ENCODE assay signal across 16 cellular contexts in genomic region chr2:237942512-237942897, GRCh38. TPM values are rescaled to one million over a fixed set of nuclear protein-coding genes. Genes with fewer than 3 reads are reported as not detected.
DNase-seq lines count a peak whose midpoint lies in the region; ATAC-seq lines count a peak whose summit lies in the region.
"Had no signal": no experiment of that assay in that cellular context is flagged by ENCODE, and none has a peak within 500 bp of the region (broad histone marks: within the 10 kb centered on the region; RNA-seq: fewer than 3 reads in every experiment).

No MANE protein-coding gene starts in this region.

- CTCF ChIA-PET in activated naive CD4-positive, alpha-beta T cell treated with anti-CD3 and anti-CD28 coated beads, Interleukin-2, amount 10 ng/mL, durations not matched to agents 7 days and 5 days (lab: Charles Lee): interaction anchor here (0.9 to 2.3 kb wide), 2 partner anchors 10 to 17 kb away, joined by 3 to 7 read pairs; no protein-coding TSS in a partner anchor
- CTCF ChIA-PET in naive thymus-derived CD4-positive, alpha-beta T cell (lab: Charles Lee): interaction anchor here (0.8 to 3.1 kb wide), 2 partner anchors 16 to 19 kb away, joined by 3 to 17 read pairs; no protein-coding TSS in a partner anchor

- H3K9me3 ChIP-seq in KOPT-K1 (ENCODE audit: insufficient read depth, low read length, poor library complexity, severe bottlenecking): peaks cover 37% of the 10 kb centered on the region
- peaks cover 0 to 17% (median 0%) of the 10 kb centered on the region in 3 experiments for H3K9me3 ChIP-seq in naive thymus-derived CD4-positive, alpha-beta T cell (ENCODE audit: control insufficient read depth in 2 of 3, low read length in 3 of 3)
- H3K9me3 ChIP-seq: pancreas, vagina had no signal

- H3K27ac ChIP-seq in KOPT-K1 (ENCODE audit: low read depth, low read length, poor library complexity, severe bottlenecking): peak overlapping the region; percentile 73
- H3K27ac ChIP-seq in naive thymus-derived CD4-positive, alpha-beta T cell (ENCODE audit: low read depth, low read length): peak overlapping the region; percentile 68
- H3K27ac ChIP-seq: coronary artery, vagina had no signal

- peaks cover 34 to 40% of the 10 kb centered on the region in 2 donors for H3K4me1 ChIP-seq in naive thymus-derived CD4-positive, alpha-beta T cell (ENCODE audit: control insufficient read depth in 2 of 2, insufficient read depth in 2 of 2, low read length in 2 of 2)
- H3K4me1 ChIP-seq: gastrocnemius medialis, vagina had no signal

- peaks cover 81% of the 10 kb centered on the region for H3K4me1 Mint-ChIP-seq in activated naive CD4-positive, alpha-beta T cell treated with anti-CD3 and anti-CD28 coated beads, Interleukin-2, amount 10 ng/mL, durations not matched to agents 7 days and 5 days
- H3K4me1 Mint-ChIP-seq in activated T-helper 2 cell treated with anti-CD3 and anti-CD28 coated beads, Interferon-gamma antibody, Interleukin-2, Interleukin-4, amounts not matched to agents 10 μg/mL and 5 μg/mL and 100 μg/mL, durations not matched to agents 14 hours and 24 hours and 36 hours (ENCODE audit: low read depth): peaks cover 46% of the 10 kb centered on the region
- H3K4me1 Mint-ChIP-seq in naive thymus-derived CD4-positive, alpha-beta T cell: peaks cover 36 to 86% (median 75%) of the 10 kb centered on the region in 7 donors

- H3K27me3 ChIP-seq in naive thymus-derived CD4-positive, alpha-beta T cell (ENCODE audit: control insufficient read depth in 2 of 2, insufficient read depth in 2 of 2, low read length in 2 of 2): no peaks in the 10 kb centered on the region
- H3K27me3 ChIP-seq: gastrocnemius medialis, pancreas, vagina had no signal

- H3K36me3 ChIP-seq in KOPT-K1 (ENCODE audit: insufficient read depth, low read length): no peaks in the 10 kb centered on the region
- no peaks in the 10 kb centered on the region for H3K36me3 ChIP-seq in naive thymus-derived CD4-positive, alpha-beta T cell (ENCODE audit: control insufficient read depth in 2 of 3, insufficient read depth in 3 of 3, low read length in 3 of 3)
- H3K36me3 ChIP-seq: gastrocnemius medialis, pancreas, vagina had no signal

- ATAC-seq in activated naive CD4-positive, alpha-beta T cell treated with anti-CD3 and anti-CD28 coated beads, Interleukin-2, amount 50 U/mL, for 72 hours: no peak
- no peak for ATAC-seq in naive thymus-derived CD4-positive, alpha-beta T cell
- no peak for ATAC-seq in HG03520 (IDR thresholded peaks at IDR 0.05; ENCODE audit: unreplicated experiment)

- intact Hi-C loops in activated T-helper 2 cell treated with anti-CD3 and anti-CD28 coated beads, Interferon-gamma antibody, Interleukin-2, Interleukin-4, amounts not matched to agents 10 μg/mL and 5 μg/mL and 100 μg/mL, durations not matched to agents 14 hours and 24 hours and 36 hours (cut with micrococcal nuclease): no loop called here
- intact Hi-C loops in naive thymus-derived CD4-positive, alpha-beta T cell (cut with micrococcal nuclease): loop anchor here in 1 of 2 donors (2.0 kb wide), 1 partner anchor 24 kb away; the partner anchor contains the start of gene UBE2F

- peak overlapping the region; percentile 8 for H3K4me3 Mint-ChIP-seq in activated naive CD4-positive, alpha-beta T cell treated with anti-CD3 and anti-CD28 coated beads, Interleukin-2, amount 10 ng/mL, durations not matched to agents 7 days and 5 days
- no peak overlapping the region for H3K4me3 Mint-ChIP-seq in activated T-helper 2 cell treated with anti-CD3 and anti-CD28 coated beads, Interferon-gamma antibody, Interleukin-2, Interleukin-4, amounts not matched to agents 10 μg/mL and 5 μg/mL and 100 μg/mL, durations not matched to agents 14 hours and 24 hours and 36 hours (ENCODE audit: low read depth)
- peak overlapping the region; percentile 64 to 89 (median 77) for H3K4me3 Mint-ChIP-seq in naive thymus-derived CD4-positive, alpha-beta T cell

- H3K36me3 Mint-ChIP-seq in activated naive CD4-positive, alpha-beta T cell treated with anti-CD3 and anti-CD28 coated beads, Interleukin-2, amount 10 ng/mL, durations not matched to agents 7 days and 5 days: peaks cover 42% of the 10 kb centered on the region
- peaks cover 26 to 43% of the 10 kb centered on the region in 2 donors for H3K36me3 Mint-ChIP-seq in activated naive CD4-positive, alpha-beta T cell treated with anti-CD3 and anti-CD28 coated beads, Interleukin-2, amount 50 U/mL, for 72 hours
- H3K36me3 Mint-ChIP-seq in activated T-helper 2 cell treated with anti-CD3 and anti-CD28 coated beads, Interferon-gamma antibody, Interleukin-2, Interleukin-4, amounts not matched to agents 10 μg/mL and 5 μg/mL and 100 μg/mL, durations not matched to agents 14 hours and 24 hours and 36 hours (ENCODE audit: low read depth): peaks cover 38% of the 10 kb centered on the region
- H3K36me3 Mint-ChIP-seq in naive thymus-derived CD4-positive, alpha-beta T cell: peaks cover 4 to 49% (median 13%) of the 10 kb centered on the region in 5 donors

- peaks cover 6% of the 10 kb centered on the region for H3K27me3 Mint-ChIP-seq in activated naive CD4-positive, alpha-beta T cell treated with anti-CD3 and anti-CD28 coated beads, Interleukin-2, amount 10 ng/mL, durations not matched to agents 7 days and 5 days
- H3K27me3 Mint-ChIP-seq in activated T-helper 2 cell treated with anti-CD3 and anti-CD28 coated beads, Interferon-gamma antibody, Interleukin-2, Interleukin-4, amounts not matched to agents 10 μg/mL and 5 μg/mL and 100 μg/mL, durations not matched to agents 14 hours and 24 hours and 36 hours (ENCODE audit: low read depth): no peaks in the 10 kb centered on the region
- H3K27me3 Mint-ChIP-seq in naive thymus-derived CD4-positive, alpha-beta T cell: no peaks in the 10 kb centered on the region

- H3K27ac Mint-ChIP-seq in activated naive CD4-positive, alpha-beta T cell treated with anti-CD3 and anti-CD28 coated beads, Interleukin-2, amount 10 ng/mL, durations not matched to agents 7 days and 5 days: peak overlapping the region; percentile 96
- peak overlapping the region in 1 of 2 donors; percentile 84 for H3K27ac Mint-ChIP-seq in activated naive CD4-positive, alpha-beta T cell treated with anti-CD3 and anti-CD28 coated beads, Interleukin-2, amount 50 U/mL, for 72 hours
- peak overlapping the region; percentile 92 for H3K27ac Mint-ChIP-seq in activated T-helper 2 cell treated with anti-CD3 and anti-CD28 coated beads, Interferon-gamma antibody, Interleukin-2, Interleukin-4, amounts not matched to agents 10 μg/mL and 5 μg/mL and 100 μg/mL, durations not matched to agents 14 hours and 24 hours and 36 hours
- peak overlapping the region; percentile 87 to 99 (median 97) for H3K27ac Mint-ChIP-seq in naive thymus-derived CD4-positive, alpha-beta T cell

- no peak for DNase-seq in activated naive CD4-positive, alpha-beta T cell treated with anti-CD3 and anti-CD28 coated beads, Interleukin-2, amount 10 ng/mL, durations not matched to agents 7 days and 5 days
- no peak for DNase-seq in activated naive CD4-positive, alpha-beta T cell treated with anti-CD3 and anti-CD28 coated beads, Interleukin-2, amount 50 U/mL, for 72 hours (ENCODE audit: low spot score in 2 of 2)
- no peak for DNase-seq in activated T-helper 2 cell treated with anti-CD3 and anti-CD28 coated beads, Interferon-gamma antibody, Interleukin-2, Interleukin-4, amounts not matched to agents 10 μg/mL and 5 μg/mL and 100 μg/mL, durations not matched to agents 14 hours and 24 hours and 36 hours (ENCODE audit: low spot score)
- DNase-seq in naive thymus-derived CD4-positive, alpha-beta T cell: no peak
- no peak for DNase-seq in effector CD8-positive, alpha-beta T cell (lab: John Stamatoyannopoulos, UW)
- no peak for DNase-seq in G401 (ENCODE audit: low spot score)
- DNase-seq: COR-L47; gastrocnemius medialis; NCI-H146; NCI-H446 treated with DMSO at 0.1 percent for 48 hours; pancreas; stimulated activated CD4-positive, alpha-beta T cell treated with anti-CD3 and anti-CD28 coated beads, Interleukin-2, amount 100 ng/mL, for 24 hours had no signal

- in situ Hi-C loops in G401 (cut with HindIII; ENCODE audit: low sequenced_read_pairs): no loop called here

- H3K4me3 ChIP-seq in naive thymus-derived CD4-positive, alpha-beta T cell (ENCODE audit: low read length): peak overlapping the region; percentile 28
- H3K4me3 ChIP-seq: coronary artery, gastrocnemius medialis, pancreas, vagina had no signal

- POLR2A ChIA-PET in naive thymus-derived CD4-positive, alpha-beta T cell (lab: Charles Lee): interaction anchor here (0.7 to 3.3 kb wide), 15 partner anchors 10 to 197 kb away, joined by 3 to 14 read pairs (median 5); partner anchors contain the start of gene UBE2F

- H3K9me3 Mint-ChIP-seq in activated naive CD4-positive, alpha-beta T cell treated with anti-CD3 and anti-CD28 coated beads, Interleukin-2, amount 10 ng/mL, durations not matched to agents 7 days and 5 days: peaks cover 32% of the 10 kb centered on the region
- H3K9me3 Mint-ChIP-seq in activated naive CD4-positive, alpha-beta T cell treated with anti-CD3 and anti-CD28 coated beads, Interleukin-2, amount 50 U/mL, for 72 hours: peaks cover 19 to 34% of the 10 kb centered on the region in 2 donors
- H3K9me3 Mint-ChIP-seq in activated T-helper 2 cell treated with anti-CD3 and anti-CD28 coated beads, Interferon-gamma antibody, Interleukin-2, Interleukin-4, amounts not matched to agents 10 μg/mL and 5 μg/mL and 100 μg/mL, durations not matched to agents 14 hours and 24 hours and 36 hours: peaks cover 33% of the 10 kb centered on the region
- peaks cover 0 to 43% (median 20%) of the 10 kb centered on the region in 11 donors for H3K9me3 Mint-ChIP-seq in naive thymus-derived CD4-positive, alpha-beta T cell

RNA-seq across cellular contexts. Expression of gene UBE2F, which starts 24.3 kb away (rescaled TPM):
- 100 to 1,000 TPM in 1 of 2 donors, 10 to 100 TPM in 1; 64.5 to 175 TPM for total RNA-seq in activated naive CD4-positive, alpha-beta T cell treated with anti-CD3 and anti-CD28 coated beads, Interleukin-2, amount 50 U/mL, for 72 hours
- 137 and 146 TPM in 2 replicates for total RNA-seq in activated T-helper 2 cell treated with anti-CD3 and anti-CD28 coated beads, Interferon-gamma antibody, Interleukin-2, Interleukin-4, amounts not matched to agents 10 μg/mL and 5 μg/mL and 100 μg/mL, durations not matched to agents 14 hours and 24 hours and 36 hours
- 10 to 100 TPM; 42.5 to 80.9 (median 48.3) TPM for total RNA-seq in naive thymus-derived CD4-positive, alpha-beta T cell
- polyA plus RNA-seq in naive thymus-derived CD4-positive, alpha-beta T cell: 100 to 1,000 TPM in 1 of 2 donors, 10 to 100 TPM in 1; 95.6 to 114 TPM
- 86.4 and 143 TPM in 2 replicates for total RNA-seq in G401 (2014; rRNA removed; shearing (Covaris generic))
